In the genomic region with DNA sequence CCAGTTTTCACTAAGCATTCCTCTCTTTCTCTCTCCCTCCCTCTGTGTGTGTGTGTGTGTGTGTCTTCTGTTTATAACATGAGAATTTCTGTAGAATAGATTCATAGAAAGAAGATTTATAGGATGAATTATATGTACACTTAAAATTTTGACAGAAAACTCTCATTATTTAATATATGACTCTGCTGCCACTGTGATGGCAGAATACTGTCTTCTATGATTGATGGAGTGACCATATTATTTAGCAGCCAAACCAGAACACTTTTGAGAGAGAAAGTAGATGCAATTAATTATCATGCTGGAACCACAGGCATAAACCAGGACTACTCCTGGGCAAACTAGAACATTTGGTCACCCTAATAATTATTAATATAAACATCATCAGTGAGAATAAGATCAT, we compare ENCODE assay signal across 21 cellular contexts. TPM values are rescaled to one million over a fixed set of nuclear protein-coding genes. Genes with fewer than 3 reads are reported as not detected.
DNase-seq lines count a peak whose midpoint lies in the region; TF ChIP-seq lines count a peak whose summit lies in the region.
"Had no signal": no experiment of that assay in that cellular context is flagged by ENCODE, and none has a peak within 500 bp of the region (broad histone marks: within the 10 kb centered on the region; RNA-seq: fewer than 3 reads in every experiment).

No MANE protein-coding gene starts in this region.

- peaks cover 55% of the 10 kb centered on the region for H3K4me1 Mint-ChIP-seq in brain
- H3K4me1 Mint-ChIP-seq: CD14-positive monocyte; CD4-positive, alpha-beta memory T cell; CD4-positive, CD25-positive, alpha-beta regulatory T cell; CD8-positive, alpha-beta memory T cell had no signal

- peaks cover 2% of the 10 kb centered on the region for H3K27me3 Mint-ChIP-seq in brain

- H3K27ac Mint-ChIP-seq in brain: peak overlapping the region in 4 of 5 experiments; percentile 15 to 85 (median 54)
- H3K27ac Mint-ChIP-seq: CD14-positive monocyte; CD4-positive, alpha-beta memory T cell; CD4-positive, CD25-positive, alpha-beta regulatory T cell; CD8-positive, alpha-beta memory T cell had no signal

- H3K27ac ChIP-seq in stomach: no peak overlapping the region
- H3K27ac ChIP-seq: BLaER1 had no signal

- no peaks in the 10 kb centered on the region for H3K36me3 Mint-ChIP-seq in brain
- H3K36me3 Mint-ChIP-seq: CD14-positive monocyte; CD4-positive, alpha-beta memory T cell; CD4-positive, CD25-positive, alpha-beta regulatory T cell; CD8-positive, alpha-beta memory T cell had no signal

- H3K9me3 ChIP-seq in stomach: no peaks in the 10 kb centered on the region
- H3K9me3 ChIP-seq: BE2C, BLaER1 had no signal

- no peak overlapping the region for H3K4me3 ChIP-seq in stomach
- H3K4me3 ChIP-seq: BLaER1 had no signal

- H3K36me3 ChIP-seq in stomach: no peaks in the 10 kb centered on the region
- H3K36me3 ChIP-seq: BE2C, BLaER1 had no signal

- DNase-seq in NCI-H446 treated with DMSO at 0.1 percent for 48 hours (lab: John Stamatoyannopoulos, UW) (peak; percentile 21), NCI-H446 (lab: John Stamatoyannopoulos, UW) (no peak), DMS53 (lab: John Stamatoyannopoulos, UW) (no peak), stomach (no peak)
- DNase-seq: ACHN; BE2C; C1 segment of cervical spinal cord; CD4-positive, alpha-beta memory T cell; CD4-positive, CD25-positive, alpha-beta regulatory T cell; CD8-positive, alpha-beta memory T cell; COR-L47; DMS 273 treated with DMSO at 0.1 percent for 48 hours; DMS153; DMS79 treated with DMSO at 0.1 percent for 48 hours; GF-D8 had no signal

- TF ChIP-seq POLR2A in stomach (IDR thresholded peaks at IDR 0.05): no peak

- no peaks in the 10 kb centered on the region for H3K9me3 Mint-ChIP-seq in brain
- H3K9me3 Mint-ChIP-seq: CD14-positive monocyte; CD4-positive, alpha-beta memory T cell; CD8-positive, alpha-beta memory T cell had no signal

- H3K4me3 Mint-ChIP-seq in brain: no peak overlapping the region
- H3K4me3 Mint-ChIP-seq: CD14-positive monocyte; CD4-positive, alpha-beta memory T cell; CD4-positive, CD25-positive, alpha-beta regulatory T cell; CD8-positive, alpha-beta memory T cell had no signal

- TF ChIP-seq CTCF in brain (conservative IDR thresholded peaks at IDR 0.05) (no peak), stomach (IDR thresholded peaks at IDR 0.05) (no peak)

- TF ChIP-seq EP300 in stomach (IDR thresholded peaks at IDR 0.05): no peak

- intact Hi-C loops in stomach (cut with DNase I; ENCODE audit: low total_unique reads): no loop called here

- no peaks in the 10 kb centered on the region for H3K4me1 ChIP-seq in stomach
- H3K4me1 ChIP-seq: BLaER1 had no signal

- peaks cover 0 to 6% (median 0%) of the 10 kb centered on the region in 3 donors for H3K27me3 ChIP-seq in stomach
- H3K27me3 ChIP-seq: BE2C, BLaER1 had no signal

RNA-seq across cellular contexts. Expression of a gene that starts 34.3 kb away (rescaled TPM):
- polyA plus RNA-seq in brain (ENCODE audit: insufficient read depth, low read depth, low replicate concordance) (18.7 TPM), stomach (1 to 10 TPM in 2 of 3 donors, under 1 TPM in 1; 0.92 to 3.4 (median 1.7) TPM)
- 10 to 100 TPM in 3 of 5 donors, 1 to 10 TPM in 2; 3.5 to 27.0 (median 10.3) TPM for total RNA-seq in stomach

RNA-seq across cellular contexts. Expression of a gene that starts 38.8 kb away (rescaled TPM):
- polyA plus RNA-seq in brain (ENCODE audit: insufficient read depth, low read depth, low replicate concordance): not detected
- not detected for total RNA-seq in stomach
- not detected for polyA plus RNA-seq in stomach
- total RNA-seq: A172; A673; CD4-positive, alpha-beta memory T cell; CD4-positive, CD25-positive, alpha-beta regulatory T cell; CD8-positive, alpha-beta memory T cell had no signal
- polyA plus RNA-seq: AG04450; CD14-positive monocyte; CD4-positive, alpha-beta memory T cell; CD4-positive, CD25-positive, alpha-beta regulatory T cell; CD8-positive, alpha-beta memory T cell had no signal
